Comparison of ENCODE assay signal across 8 cellular contexts in genomic region chr17:44223574-44224046, GRCh38. TPM values are rescaled to one million over a fixed set of nuclear protein-coding genes. Genes with fewer than 3 reads are reported as not detected.
DNase-seq lines count a peak whose midpoint lies in the region; ATAC-seq and TF ChIP-seq lines count a peak whose summit lies in the region.

No MANE protein-coding gene starts in this region.

- DNase-seq in G401 (ENCODE audit: low spot score), result peak; percentile 77
- DNase-seq in T1000 (lab: John Stamatoyannopoulos, UW), result peak; percentile 56
- DNase-seq in fibroblast of the aortic adventitia (ENCODE audit: low read depth), result peak; percentile 94
- no peak for DNase-seq in NCI-H146 (lab: John Stamatoyannopoulos, UW)
- DNase-seq in activated CD8-positive, alpha-beta memory T cell treated with anti-CD3 and anti-CD28 coated beads, Interleukin-2, amount 10 ng/mL, durations not matched to agents 7 days and 5 days, result no peak
- DNase-seq in A172 (ENCODE audit: low spot score), result no peak

- no peak for ATAC-seq in GM19455 (IDR thresholded peaks at IDR 0.05; ENCODE audit: unreplicated experiment)
- ATAC-seq in activated CD8-positive, alpha-beta memory T cell treated with anti-CD3 and anti-CD28 coated beads, Interleukin-2, amount 10 ng/mL, durations not matched to agents 7 days and 5 days, result no peak

- H3K4me1 Mint-ChIP-seq in activated CD8-positive, alpha-beta memory T cell treated with anti-CD3 and anti-CD28 coated beads, Interleukin-2, amount 10 ng/mL, durations not matched to agents 7 days and 5 days, result peaks cover 8% of the 10 kb centered on the region

- in situ Hi-C loops in G401 (cut with HindIII; ENCODE audit: low sequenced_read_pairs), result no loop called here

- H3K4me1 ChIP-seq in skeletal muscle satellite cell (ENCODE audit: control insufficient read depth, insufficient read depth, low read length), result peaks cover 22% of the 10 kb centered on the region

- TF ChIP-seq CTCF in fibroblast of the aortic adventitia (IDR thresholded peaks at IDR 0.05; ENCODE audit: insufficient read depth, low read length), result no peak

- H3K27me3 Mint-ChIP-seq in activated CD8-positive, alpha-beta memory T cell treated with anti-CD3 and anti-CD28 coated beads, Interleukin-2, amount 10 ng/mL, durations not matched to agents 7 days and 5 days, result no peaks in the 10 kb centered on the region

- no peak overlapping the region for H3K4me3 Mint-ChIP-seq in activated CD8-positive, alpha-beta memory T cell treated with anti-CD3 and anti-CD28 coated beads, Interleukin-2, amount 10 ng/mL, durations not matched to agents 7 days and 5 days

- H3K27me3 ChIP-seq in skeletal muscle satellite cell (ENCODE audit: control insufficient read depth, insufficient read depth, low read length), result no peaks in the 10 kb centered on the region

- H3K36me3 Mint-ChIP-seq in activated CD8-positive, alpha-beta memory T cell treated with anti-CD3 and anti-CD28 coated beads, Interleukin-2, amount 10 ng/mL, durations not matched to agents 7 days and 5 days, result no peaks in the 10 kb centered on the region

- CTCF ChIA-PET in activated CD8-positive, alpha-beta memory T cell treated with anti-CD3 and anti-CD28 coated beads, Interleukin-2, amount 10 ng/mL, durations not matched to agents 7 days and 5 days (lab: Charles Lee), result interaction anchor here (0.8 to 6.3 kb wide), 2 partner anchors 14 to 122 kb away, joined by 4 to 74 read pairs; no protein-coding TSS in a partner anchor

- H3K4me2 ChIP-seq in skeletal muscle satellite cell (ENCODE audit: low read length), result peak overlapping the region; percentile 98

- H3K27ac Mint-ChIP-seq in activated CD8-positive, alpha-beta memory T cell treated with anti-CD3 and anti-CD28 coated beads, Interleukin-2, amount 10 ng/mL, durations not matched to agents 7 days and 5 days, result no peak overlapping the region

- no peaks in the 10 kb centered on the region for H3K9me3 ChIP-seq in skeletal muscle satellite cell (replicated peaks; ENCODE audit: low read length)

- H3K4me3 ChIP-seq in fibroblast of the aortic adventitia (ENCODE audit: low read depth, low read length) (no peak overlapping the region), skeletal muscle satellite cell (ENCODE audit: low read length) (no peak overlapping the region)

- H3K36me3 ChIP-seq in skeletal muscle satellite cell (ENCODE audit: insufficient read depth, low read length), result no peaks in the 10 kb centered on the region

- no peaks in the 10 kb centered on the region for H3K9me3 Mint-ChIP-seq in activated CD8-positive, alpha-beta memory T cell treated with anti-CD3 and anti-CD28 coated beads, Interleukin-2, amount 10 ng/mL, durations not matched to agents 7 days and 5 days (ENCODE audit: low read depth)

- no peak overlapping the region for H3K9ac ChIP-seq in skeletal muscle satellite cell (ENCODE audit: low read depth, low read length)

RNA-seq across cellular contexts. Expression of gene UBTF, which starts 4.1 kb away (rescaled TPM):
- 81.4 and 110 TPM in 2 replicates for total RNA-seq in G401 (2014; rRNA removed; shearing (Covaris generic))
- 64.2 and 195 TPM in 2 replicates for total RNA-seq in fibroblast of the aortic adventitia (ENCODE audit: low replicate concordance)
- 44.3 and 44.4 TPM in 2 replicates for total RNA-seq in skeletal muscle satellite cell (2012; rRNA removed)
- 100 to 1,000 TPM; 128 to 158 TPM for total RNA-seq in activated CD8-positive, alpha-beta memory T cell treated with anti-CD3 and anti-CD28 coated beads, Interleukin-2, amount 10 ng/mL, durations not matched to agents 7 days and 5 days
- 67.4 and 75.3 TPM in 2 replicates for total RNA-seq in A172 (2014; rRNA removed; shearing (Covaris generic))

RNA-seq across cellular contexts. Expression of gene ATXN7L3, which starts 23.9 kb away (rescaled TPM):
- total RNA-seq in G401 (2014; rRNA removed; shearing (Covaris generic)), result 53.8 and 68.3 TPM in 2 replicates
- total RNA-seq in fibroblast of the aortic adventitia (ENCODE audit: low replicate concordance), result 36.6 and 108 TPM in 2 replicates
- total RNA-seq in skeletal muscle satellite cell (2012; rRNA removed), result 22.1 and 26.2 TPM in 2 replicates
- total RNA-seq in activated CD8-positive, alpha-beta memory T cell treated with anti-CD3 and anti-CD28 coated beads, Interleukin-2, amount 10 ng/mL, durations not matched to agents 7 days and 5 days, result 100 to 1,000 TPM; 106 to 122 TPM
- 44.3 and 54.5 TPM in 2 replicates for total RNA-seq in A172 (2014; rRNA removed; shearing (Covaris generic))

RNA-seq across cellular contexts. Expression of gene TMUB2, which starts 36.8 kb away (rescaled TPM):
- 27.1 and 34.5 TPM in 2 replicates for total RNA-seq in G401 (2014; rRNA removed; shearing (Covaris generic))
- total RNA-seq in fibroblast of the aortic adventitia (ENCODE audit: low replicate concordance), result 23.0 and 29.4 TPM in 2 replicates
- 13.4 and 15.1 TPM in 2 replicates for total RNA-seq in skeletal muscle satellite cell (2012; rRNA removed)
- 10 to 100 TPM; 31.4 to 34.1 TPM for total RNA-seq in activated CD8-positive, alpha-beta memory T cell treated with anti-CD3 and anti-CD28 coated beads, Interleukin-2, amount 10 ng/mL, durations not matched to agents 7 days and 5 days
- total RNA-seq in A172 (2014; rRNA removed; shearing (Covaris generic)), result 32.9 and 33.7 TPM in 2 replicates

RNA-seq across cellular contexts. Expression of gene SLC4A1, which starts 44.3 kb away (rescaled TPM):
- total RNA-seq in G401 (2014; rRNA removed; shearing (Covaris generic)), result not detected in 2 replicates
- not detected in 2 replicates for total RNA-seq in fibroblast of the aortic adventitia (ENCODE audit: low replicate concordance)
- total RNA-seq in skeletal muscle satellite cell (2012; rRNA removed), result not detected in 2 replicates
- total RNA-seq in activated CD8-positive, alpha-beta memory T cell treated with anti-CD3 and anti-CD28 coated beads, Interleukin-2, amount 10 ng/mL, durations not matched to agents 7 days and 5 days, result not detected
- total RNA-seq in A172 (2014; rRNA removed; shearing (Covaris generic)), result not detected in 2 replicates

RNA-seq across cellular contexts. Expression of gene ASB16, which starts 53.1 kb away (rescaled TPM):
- not detected in 2 replicates for total RNA-seq in G401 (2014; rRNA removed; shearing (Covaris generic))
- total RNA-seq in fibroblast of the aortic adventitia (ENCODE audit: low replicate concordance), result 0.27 TPM in 1 of 2 replicates, not detected in the other
- total RNA-seq in skeletal muscle satellite cell (2012; rRNA removed), result under 0.01 TPM in 1 of 2 replicates, not detected in the other
- under 1 TPM in 1 of 2 experiments, not detected in 1; 0.26 TPM for total RNA-seq in activated CD8-positive, alpha-beta memory T cell treated with anti-CD3 and anti-CD28 coated beads, Interleukin-2, amount 10 ng/mL, durations not matched to agents 7 days and 5 days
- total RNA-seq in A172 (2014; rRNA removed; shearing (Covaris generic)), result 0.29 TPM in 1 of 2 replicates, not detected in the other

Comparison
In these comparisons a context has a peak if more than half of its experiments do, and no peak if none do; other contexts are left out.
1. DNase-seq: peak in G401 (single experiment), T1000 (single experiment) and fibroblast of the aortic adventitia (single experiment); none in NCI-H146 (single experiment), activated CD8-positive, alpha-beta memory T cell treated with anti-CD3 and anti-CD28 coated beads, Interleukin-2, amount 10 ng/mL, durations not matched to agents 7 days and 5 days (single experiment) and A172 (single experiment).